ENCODE assay signal across 8 cellular contexts in genomic region chr5:7850241-7850532, GRCh38. TPM values are rescaled to one million over a fixed set of nuclear protein-coding genes. Genes with fewer than 3 reads are reported as not detected.
A peak's percentile ranks its signal among the peaks of the same experiment; 100 is the strongest.
DNase-seq lines count a peak whose midpoint lies in the region; ATAC-seq, FAIRE-seq and TF ChIP-seq lines count a peak whose summit lies in the region.

No MANE protein-coding gene starts in this region.

- H4K20me1 ChIP-seq in SK-N-SH (ENCODE audit: insufficient read depth) (no peaks in the 10 kb centered on the region), mammary epithelial cell (ENCODE audit: insufficient read depth, low read length) (no peaks in the 10 kb centered on the region), HepG2 (ENCODE audit: insufficient read depth, low read length) (no peaks in the 10 kb centered on the region)

- H3K9ac ChIP-seq in SK-N-SH (no peak overlapping the region), mammary epithelial cell (ENCODE audit: insufficient read depth, low read length) (no peak overlapping the region), HepG2 (ENCODE audit: insufficient read depth, low read depth, low read length) (no peak overlapping the region), subcutaneous abdominal adipose tissue (ENCODE audit: low read length in 5 of 5) (peak overlapping the region in 1 of 5 donors; percentile 2)

- no peaks in the 10 kb centered on the region for H3K36me3 ChIP-seq in SK-N-SH (replicated peaks in 1 of 2; ENCODE audit: control insufficient read depth in 1 of 2, insufficient read depth in 2 of 2, low read length in 1 of 2)
- H3K36me3 ChIP-seq in mammary epithelial cell (ENCODE audit: insufficient read depth, low read length): no peaks in the 10 kb centered on the region
- no peaks in the 10 kb centered on the region for H3K36me3 ChIP-seq in HepG2 (replicated peaks in 1 of 2; ENCODE audit: control insufficient read depth in 1 of 2, insufficient read depth in 2 of 2, low read length in 2 of 2)
- H3K36me3 ChIP-seq in subcutaneous abdominal adipose tissue (ENCODE audit: control insufficient read depth in 5 of 5, insufficient read depth in 5 of 5, low read length in 5 of 5): no peaks in the 10 kb centered on the region

- TF ChIP-seq EP300 in SK-N-SH (IDR thresholded peaks at IDR 0.05; ENCODE audit: borderline replicate concordance in 1 of 2, low read depth in 1 of 2, low read length in 1 of 2): no peak
- TF ChIP-seq EP300 in HepG2 (IDR thresholded peaks at IDR 0.05; ENCODE audit: low read depth in 2 of 2, low read length in 2 of 2): no peak
- TF ChIP-seq EP300 in HepG2 (CRISPR knock-in tag; IDR thresholded peaks at IDR 0.05; ENCODE audit: borderline replicate concordance): no peak

- H3K9me3 ChIP-seq in SK-N-SH (no peaks in the 10 kb centered on the region), mammary epithelial cell (replicated peaks; ENCODE audit: insufficient read depth, low read length) (no peaks in the 10 kb centered on the region), HepG2 (ENCODE audit: low read length) (no peaks in the 10 kb centered on the region), subcutaneous abdominal adipose tissue (ENCODE audit: control insufficient read depth in 5 of 5, low read length in 5 of 5) (no peaks in the 10 kb centered on the region)

- ATAC-seq in SK-N-SH treated with all-trans-retinoic acid at 6 μM for 48 hours (no peak; the same call in 1 of the 3 replicates), HepG2 (peak; percentile 64), GM19452 (IDR thresholded peaks at IDR 0.05; ENCODE audit: unreplicated experiment) (no peak)

- H3K79me2 ChIP-seq in SK-N-SH (ENCODE audit: insufficient read depth): no peaks in the 10 kb centered on the region
- H3K79me2 ChIP-seq in mammary epithelial cell (ENCODE audit: insufficient read depth, low read length): no peaks in the 10 kb centered on the region
- H3K79me2 ChIP-seq in HepG2 (ENCODE audit: insufficient read depth, low read length): no peaks in the 10 kb centered on the region

- TF ChIP-seq POLR2A in HepG2 (IDR thresholded peaks at IDR 0.05; ENCODE audit: insufficient read depth in 1 of 2, low read depth in 2 of 2, low read length in 2 of 2): no peak

- H3K27ac ChIP-seq in SK-N-SH (ENCODE audit: low read depth in 2 of 2, low read length in 1 of 2) (no peak overlapping the region), mammary epithelial cell (ENCODE audit: insufficient read depth, low read depth, low read length) (no peak overlapping the region), HepG2 (ENCODE audit: extremely low read length, insufficient read depth, low read length) (no peak overlapping the region), subcutaneous abdominal adipose tissue (ENCODE audit: low read depth, low read length) (no peak overlapping the region)

- BruUV-seq in mammary epithelial cell (replicated peaks; lab: Mats Ljungman, UMichigan): no TSS peak
- BruUV-seq in HepG2 (replicated peaks; lab: Mats Ljungman, UMichigan): no TSS peak

- dilution Hi-C loops in mammary epithelial cell (cut with HindIII; ENCODE audit: low sequenced_read_pairs): no loop called here

- no peak for TF ChIP-seq RAD21 in SK-N-SH (IDR thresholded peaks at IDR 0.05; ENCODE audit: low read length)
- TF ChIP-seq RAD21 in HepG2 (CRISPR knock-in tag; IDR thresholded peaks at IDR 0.05): no peak

- DNase-seq in SK-N-SH (no peak), mammary epithelial cell (no peak), HepG2 (ENCODE audit: low spot score) (peak; percentile 6), inferior parietal cortex (ENCODE audit: extremely low spot score) (no peak), HCEC 1CT (no peak)

- H3F3A ChIP-seq in SK-N-SH (replicated peaks; ENCODE audit: insufficient read depth): no peaks in the 10 kb centered on the region

- 1% methylated on average over 11 of the region's 15 CpGs for WGBS in SK-N-SH (ENCODE audit: low lambda C conversion rate)
- 0% methylated on average over 2 of the region's 15 CpGs for WGBS in mammary epithelial cell (ENCODE audit: low coverage, missing lambda C conversion rate)
- WGBS in HepG2 (ENCODE audit: low lambda C conversion rate): 0% methylated on average over 1 of the region's 15 CpGs

- in situ Hi-C loops in mammary epithelial cell (cut with MboI; ENCODE audit: low sequenced_read_pairs in 2 of 2) (loop anchor here in 1 of 2 donors (25.0 kb wide), 1 partner anchor 1088 kb away; no protein-coding TSS in a partner anchor), HepG2 (cut with HindIII; ENCODE audit: extremely low pct_ligation_motif_present, low pct_unique_long_range_greater_than_20kb) (no loop called here)

- no peak for TF ChIP-seq CTCF in SK-N-SH (IDR thresholded peaks at IDR 0.05)
- no peak for TF ChIP-seq CTCF in mammary epithelial cell (conservative IDR thresholded peaks at IDR 0.05 in 1 of 2, IDR thresholded peaks at IDR 0.05 in 1 of 2; ENCODE audit: extremely low read depth in 1 of 2, insufficient read depth in 1 of 2, low read depth in 1 of 2, low read length in 2 of 2)
- TF ChIP-seq CTCF in HepG2 (CRISPR knock-in tag; IDR thresholded peaks at IDR 0.05): no peak

- H3K4me1 ChIP-seq in SK-N-SH (ENCODE audit: control insufficient read depth in 1 of 2, insufficient read depth in 2 of 2, low read depth in 1 of 2, low read length in 1 of 2) (peaks cover 0 to 9% of the 10 kb centered on the region in 2 experiments; a peak in 1 of 4 replicates), mammary epithelial cell (ENCODE audit: insufficient read depth, low read length) (peaks cover 6% of the 10 kb centered on the region), HepG2 (ENCODE audit: insufficient read depth, low read length) (peaks cover 25% of the 10 kb centered on the region), subcutaneous abdominal adipose tissue (ENCODE audit: control insufficient read depth in 5 of 5, insufficient read depth in 5 of 5, low read length in 5 of 5) (peaks cover 0 to 22% (median 17%) of the 10 kb centered on the region in 5 donors)

- CTCF ChIA-PET in SK-N-SH (lab: Yijun Ruan, JAX): interaction anchor here (0.9 to 1.9 kb wide), 6 partner anchors 8 to 34 kb away, joined by 3 to 11 read pairs (median 4); no protein-coding TSS in a partner anchor
- CTCF ChIA-PET in mammary epithelial cell (lab: Charles Lee; ENCODE audit: low non-redundant PET): no interaction called here
- CTCF ChIA-PET in HepG2 (lab: Yijun Ruan, JAX; ENCODE audit: low intra/inter-chr PET ratio, low total read pairs): no interaction called here

- no peaks in the 10 kb centered on the region for H3K9me2 ChIP-seq in SK-N-SH

- H3K4me3 ChIP-seq in SK-N-SH (ENCODE audit: low read depth in 2 of 2, low read length in 1 of 2) (peak overlapping the region; percentile 32 to 41; a peak in 3 of 4 replicates), mammary epithelial cell (replicated peaks in 1 of 3; ENCODE audit: insufficient read depth in 1 of 3, low read depth in 2 of 3, low read length in 3 of 3) (peak overlapping the region in 1 of 3 experiments; percentile 18), HepG2 (replicated peaks in 1 of 3; ENCODE audit: insufficient read depth in 1 of 3, low read depth in 2 of 3, low read length in 3 of 3) (peak overlapping the region; percentile 54 to 71 (median 69)), subcutaneous abdominal adipose tissue (ENCODE audit: low read depth in 1 of 5, low read length in 5 of 5) (peak overlapping the region in 4 of 5 donors; percentile 40 to 57 (median 53))

- intact Hi-C loops in mammary epithelial cell (cut with micrococcal nuclease): no loop called here
- intact Hi-C loops in HepG2 (cut with micrococcal nuclease; ENCODE audit: unreplicated experiment): no loop called here

- H2AFZ ChIP-seq in SK-N-SH (ENCODE audit: low read depth) (no peak overlapping the region), mammary epithelial cell (ENCODE audit: low read depth, low read length) (no peak overlapping the region), HepG2 (ENCODE audit: low read length) (no peak overlapping the region)

- FAIRE-seq in HepG2 (lab: Jason Lieb, UNC): no peak

- POLR2A ChIA-PET in SK-N-SH (lab: Yijun Ruan, JAX): no interaction called here
- POLR2A ChIA-PET in HepG2 (lab: Yijun Ruan, JAX): interaction anchor here (1.3 to 3.6 kb wide), 3 partner anchors 10 to 22 kb away, joined by 4 to 18 read pairs (median 4); partner anchors contain the start of genes FASTKD3 and MTRR

- H3K4me2 ChIP-seq in SK-N-SH: peak overlapping the region; percentile 73
- peak overlapping the region; percentile 42 for H3K4me2 ChIP-seq in mammary epithelial cell (ENCODE audit: insufficient read depth, low read depth, low read length)
- peak overlapping the region; percentile 90 for H3K4me2 ChIP-seq in HepG2 (ENCODE audit: low read depth, low read length)

- H3K27me3 ChIP-seq in SK-N-SH (ENCODE audit: insufficient read depth): peaks cover 22% of the 10 kb centered on the region
- peaks cover 7% of the 10 kb centered on the region for H3K27me3 ChIP-seq in mammary epithelial cell (ENCODE audit: insufficient read depth, low read length)
- peaks cover 3 to 21% of the 10 kb centered on the region in 2 experiments; a peak in 2 of 5 replicates for H3K27me3 ChIP-seq in HepG2 (ENCODE audit: control insufficient read depth in 1 of 2, insufficient read depth in 2 of 2, low read length in 2 of 2)
- peaks cover 8 to 21% (median 10%) of the 10 kb centered on the region in 5 donors for H3K27me3 ChIP-seq in subcutaneous abdominal adipose tissue (ENCODE audit: control insufficient read depth in 5 of 5, insufficient read depth in 4 of 5, low read length in 5 of 5)

RNA-seq across cellular contexts. Expression of gene CFAP90, which starts 0.7 kb away (rescaled TPM):
- polyA plus RNA-seq in SK-N-SH (2012; rRNA removed) (0.06 and 0.10 TPM in 2 replicates), mammary epithelial cell (0.03 TPM), HepG2 (2011; rRNA removed) (not detected in 2 replicates)
- polyA plus RNA-seq in SK-N-SH (2012; cell fraction: cytosol; rRNA removed): 0.12 TPM in 2 replicates
- polyA plus RNA-seq in SK-N-SH (2012; cell fraction: nucleus; rRNA removed): 0.13 and 0.14 TPM in 2 replicates
- total RNA-seq in mammary epithelial cell (not detected), HepG2 (2016; rRNA removed; fragmentation: Illumina TruSeq; extraction: Trizol) (0.11 and 0.20 TPM in 2 replicates)
- not detected for polyA minus RNA-seq in mammary epithelial cell
- total RNA-seq in HepG2 (2016; cell fraction: cytosol; rRNA removed; fragmentation: Illumina TruSeq; extraction: Trizol; ENCODE audit: low read depth): not detected in 2 replicates
- not detected in 2 replicates for total RNA-seq in HepG2 (2016; cell fraction: insoluble cytoplasmic fraction; rRNA removed; fragmentation: Illumina TruSeq; extraction: Trizol)
- not detected in 2 replicates for total RNA-seq in HepG2 (2016; cell fraction: membrane; rRNA removed; fragmentation: Illumina TruSeq; extraction: Trizol)
- not detected in 2 replicates for total RNA-seq in HepG2 (2016; cell fraction: nucleus; rRNA removed; fragmentation: Illumina TruSeq; extraction: Trizol)
- polyA plus RNA-seq in HepG2 (2011; cell fraction: cytosol; rRNA removed): not detected in 2 replicates
- not detected in 2 replicates for polyA plus RNA-seq in HepG2 (2011; cell fraction: nucleus; rRNA removed)
- 0.09 TPM in 1 of 2 replicates, not detected in the other for polyA plus RNA-seq in HepG2 (2012)
- polyA plus RNA-seq in HepG2 (2016; cell fraction: cytosol; fragmentation: Illumina TruSeq; extraction: Trizol; ENCODE audit: low read depth): 0.10 TPM in 1 of 2 replicates, not detected in the other
- not detected in 2 replicates for polyA plus RNA-seq in HepG2 (2016; cell fraction: insoluble cytoplasmic fraction; fragmentation: Illumina TruSeq; extraction: Trizol; ENCODE audit: low read depth)
- 0.25 TPM in 1 of 2 replicates, not detected in the other for polyA plus RNA-seq in HepG2 (2016; cell fraction: membrane; fragmentation: Illumina TruSeq; extraction: Trizol; ENCODE audit: low read depth)
- not detected in 2 replicates for polyA plus RNA-seq in HepG2 (2016; cell fraction: nucleus; fragmentation: Illumina TruSeq; extraction: Trizol; ENCODE audit: insufficient read depth, low read depth)
- polyA minus RNA-seq in HepG2 (2011; rRNA and poly(A)+ RNA removed; ENCODE audit: low replicate concordance): not detected in 2 replicates
- not detected in 2 replicates for polyA minus RNA-seq in HepG2 (2011; cell fraction: cytosol; rRNA and poly(A)+ RNA removed)
- not detected in 2 replicates for polyA minus RNA-seq in HepG2 (2011; cell fraction: nucleus; rRNA and poly(A)+ RNA removed)

RNA-seq across cellular contexts. Expression of gene FASTKD3, which starts 18.6 kb away (rescaled TPM):
- 5.4 and 8.5 TPM in 2 replicates for polyA plus RNA-seq in SK-N-SH (2012; rRNA removed)
- 7.9 and 8.2 TPM in 2 replicates for polyA plus RNA-seq in SK-N-SH (2012; cell fraction: cytosol; rRNA removed)
- 4.0 and 12.3 TPM in 2 replicates for polyA plus RNA-seq in SK-N-SH (2012; cell fraction: nucleus; rRNA removed)
- total RNA-seq in mammary epithelial cell: 10 to 100 TPM in 1 of 2 donors, 1 to 10 TPM in 1; 7.5 to 18.0 TPM
- polyA plus RNA-seq in mammary epithelial cell: 8.4 TPM
- 15.0 TPM for polyA minus RNA-seq in mammary epithelial cell
- total RNA-seq in HepG2 (2016; rRNA removed; fragmentation: Illumina TruSeq; extraction: Trizol): 17.8 and 24.8 TPM in 2 replicates
- total RNA-seq in HepG2 (2016; cell fraction: cytosol; rRNA removed; fragmentation: Illumina TruSeq; extraction: Trizol; ENCODE audit: low read depth): 7.2 and 7.8 TPM in 2 replicates
- total RNA-seq in HepG2 (2016; cell fraction: insoluble cytoplasmic fraction; rRNA removed; fragmentation: Illumina TruSeq; extraction: Trizol): 16.7 and 28.2 TPM in 2 replicates
- 8.9 and 14.9 TPM in 2 replicates for total RNA-seq in HepG2 (2016; cell fraction: membrane; rRNA removed; fragmentation: Illumina TruSeq; extraction: Trizol)
- total RNA-seq in HepG2 (2016; cell fraction: nucleus; rRNA removed; fragmentation: Illumina TruSeq; extraction: Trizol): 16.4 and 17.2 TPM in 2 replicates
- polyA plus RNA-seq in HepG2 (2011; rRNA removed): 6.3 and 6.9 TPM in 2 replicates
- polyA plus RNA-seq in HepG2 (2011; cell fraction: cytosol; rRNA removed): 2.8 and 4.2 TPM in 2 replicates
- polyA plus RNA-seq in HepG2 (2011; cell fraction: nucleus; rRNA removed): 4.9 and 9.0 TPM in 2 replicates
- 6.8 and 8.0 TPM in 2 replicates for polyA plus RNA-seq in HepG2 (2012)
- 2.4 and 3.0 TPM in 2 replicates for polyA plus RNA-seq in HepG2 (2016; cell fraction: cytosol; fragmentation: Illumina TruSeq; extraction: Trizol; ENCODE audit: low read depth)
- polyA plus RNA-seq in HepG2 (2016; cell fraction: insoluble cytoplasmic fraction; fragmentation: Illumina TruSeq; extraction: Trizol; ENCODE audit: low read depth): 21.6 and 23.1 TPM in 2 replicates
- 4.2 and 4.6 TPM in 2 replicates for polyA plus RNA-seq in HepG2 (2016; cell fraction: membrane; fragmentation: Illumina TruSeq; extraction: Trizol; ENCODE audit: low read depth)
- polyA plus RNA-seq in HepG2 (2016; cell fraction: nucleus; fragmentation: Illumina TruSeq; extraction: Trizol; ENCODE audit: insufficient read depth, low read depth): 23.7 and 30.6 TPM in 2 replicates
- polyA minus RNA-seq in HepG2 (2011; rRNA and poly(A)+ RNA removed; ENCODE audit: low replicate concordance): 1.4 and 11.6 TPM in 2 replicates
- polyA minus RNA-seq in HepG2 (2011; cell fraction: cytosol; rRNA and poly(A)+ RNA removed): 3.3 and 3.9 TPM in 2 replicates
- polyA minus RNA-seq in HepG2 (2011; cell fraction: nucleus; rRNA and poly(A)+ RNA removed): 12.0 and 15.3 TPM in 2 replicates

RNA-seq across cellular contexts. Expression of gene MTRR, which starts 18.8 kb away (rescaled TPM):
- polyA plus RNA-seq in SK-N-SH (2012; rRNA removed): 18.4 and 23.5 TPM in 2 replicates
- polyA plus RNA-seq in SK-N-SH (2012; cell fraction: cytosol; rRNA removed): 17.6 and 18.2 TPM in 2 replicates
- polyA plus RNA-seq in SK-N-SH (2012; cell fraction: nucleus; rRNA removed): 49.1 and 69.3 TPM in 2 replicates
- total RNA-seq in mammary epithelial cell: 10 to 100 TPM; 36.3 to 52.9 TPM
- polyA plus RNA-seq in mammary epithelial cell: 39.0 TPM
- 121 TPM for polyA minus RNA-seq in mammary epithelial cell
- 39.2 and 43.1 TPM in 2 replicates for total RNA-seq in HepG2 (2016; rRNA removed; fragmentation: Illumina TruSeq; extraction: Trizol)
- total RNA-seq in HepG2 (2016; cell fraction: cytosol; rRNA removed; fragmentation: Illumina TruSeq; extraction: Trizol; ENCODE audit: low read depth): 9.6 and 9.7 TPM in 2 replicates
- total RNA-seq in HepG2 (2016; cell fraction: insoluble cytoplasmic fraction; rRNA removed; fragmentation: Illumina TruSeq; extraction: Trizol): 44.7 and 46.0 TPM in 2 replicates
- 19.2 TPM in 2 replicates for total RNA-seq in HepG2 (2016; cell fraction: membrane; rRNA removed; fragmentation: Illumina TruSeq; extraction: Trizol)
- 73.8 and 83.7 TPM in 2 replicates for total RNA-seq in HepG2 (2016; cell fraction: nucleus; rRNA removed; fragmentation: Illumina TruSeq; extraction: Trizol)
- polyA plus RNA-seq in HepG2 (2011; rRNA removed): 53.9 and 59.2 TPM in 2 replicates
- polyA plus RNA-seq in HepG2 (2011; cell fraction: cytosol; rRNA removed): 24.6 and 29.6 TPM in 2 replicates
- 76.6 and 78.8 TPM in 2 replicates for polyA plus RNA-seq in HepG2 (2011; cell fraction: nucleus; rRNA removed)
- polyA plus RNA-seq in HepG2 (2012): 27.0 and 30.9 TPM in 2 replicates
- polyA plus RNA-seq in HepG2 (2016; cell fraction: cytosol; fragmentation: Illumina TruSeq; extraction: Trizol; ENCODE audit: low read depth): 5.1 and 6.8 TPM in 2 replicates
- polyA plus RNA-seq in HepG2 (2016; cell fraction: insoluble cytoplasmic fraction; fragmentation: Illumina TruSeq; extraction: Trizol; ENCODE audit: low read depth): 49.7 and 51.4 TPM in 2 replicates
- polyA plus RNA-seq in HepG2 (2016; cell fraction: membrane; fragmentation: Illumina TruSeq; extraction: Trizol; ENCODE audit: low read depth): 15.2 and 18.8 TPM in 2 replicates
- polyA plus RNA-seq in HepG2 (2016; cell fraction: nucleus; fragmentation: Illumina TruSeq; extraction: Trizol; ENCODE audit: insufficient read depth, low read depth): 66.9 and 74.7 TPM in 2 replicates
- 87.7 and 260 TPM in 2 replicates for polyA minus RNA-seq in HepG2 (2011; rRNA and poly(A)+ RNA removed; ENCODE audit: low replicate concordance)
- polyA minus RNA-seq in HepG2 (2011; cell fraction: cytosol; rRNA and poly(A)+ RNA removed): 25.6 and 30.9 TPM in 2 replicates
- 211 and 212 TPM in 2 replicates for polyA minus RNA-seq in HepG2 (2011; cell fraction: nucleus; rRNA and poly(A)+ RNA removed)
